In the genomic region with DNA sequence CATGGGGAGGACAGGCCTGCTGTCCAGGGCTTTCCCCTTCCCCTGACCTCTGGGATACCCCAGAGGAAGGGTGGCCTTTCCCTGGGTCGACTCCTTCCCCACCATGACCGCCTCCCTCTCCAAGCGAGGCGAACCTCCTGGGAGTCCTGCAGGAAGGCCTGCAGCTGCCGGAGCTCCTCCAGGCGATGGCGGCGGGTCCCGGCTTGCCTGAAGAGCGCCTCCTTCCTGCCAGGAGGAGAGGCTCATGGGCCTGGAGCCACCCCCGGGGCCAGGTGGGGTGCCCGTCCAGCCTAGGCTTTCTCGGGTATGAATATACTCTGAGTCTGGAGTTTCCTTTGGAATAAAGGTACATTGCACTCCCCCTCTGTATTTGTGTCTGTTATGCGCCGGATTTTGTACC, we compare ENCODE assay signal across 2 cellular contexts.
TF ChIP-seq lines count a peak whose summit lies in the region.

No MANE protein-coding gene starts in this region.

TF ChIP-seq in HepG2, 621 proteins besides CTCF, POLR2A, EP300 and RAD21:
- TF ChIP-seq ZNF7 (CRISPR knock-in tag; IDR thresholded peaks at IDR 0.05) = no peak
- no peak for TF ChIP-seq ZHX1 (CRISPR knock-in tag; IDR thresholded peaks at IDR 0.05; ENCODE audit: low read depth)
- no peak for TF ChIP-seq ZSCAN25 (CRISPR knock-in tag; IDR thresholded peaks at IDR 0.05)
- TF ChIP-seq HNRNPUL1 (IDR thresholded peaks at IDR 0.05; ENCODE audit: low read depth, low read length) = no peak
- no peak for TF ChIP-seq FOXK2 (IDR thresholded peaks at IDR 0.05)

TF ChIP-seq in WTC11, 78 proteins besides CTCF, POLR2A, EP300 and RAD21:
- TF ChIP-seq NFYB (CRISPR knock-in tag; conservative IDR thresholded peaks at IDR 0.05; ENCODE audit: low read depth) = no peak
- TF ChIP-seq ZNF263 (CRISPR knock-in tag; IDR thresholded peaks at IDR 0.05; ENCODE audit: low read depth) = no peak
- TF ChIP-seq, protein P1, sequence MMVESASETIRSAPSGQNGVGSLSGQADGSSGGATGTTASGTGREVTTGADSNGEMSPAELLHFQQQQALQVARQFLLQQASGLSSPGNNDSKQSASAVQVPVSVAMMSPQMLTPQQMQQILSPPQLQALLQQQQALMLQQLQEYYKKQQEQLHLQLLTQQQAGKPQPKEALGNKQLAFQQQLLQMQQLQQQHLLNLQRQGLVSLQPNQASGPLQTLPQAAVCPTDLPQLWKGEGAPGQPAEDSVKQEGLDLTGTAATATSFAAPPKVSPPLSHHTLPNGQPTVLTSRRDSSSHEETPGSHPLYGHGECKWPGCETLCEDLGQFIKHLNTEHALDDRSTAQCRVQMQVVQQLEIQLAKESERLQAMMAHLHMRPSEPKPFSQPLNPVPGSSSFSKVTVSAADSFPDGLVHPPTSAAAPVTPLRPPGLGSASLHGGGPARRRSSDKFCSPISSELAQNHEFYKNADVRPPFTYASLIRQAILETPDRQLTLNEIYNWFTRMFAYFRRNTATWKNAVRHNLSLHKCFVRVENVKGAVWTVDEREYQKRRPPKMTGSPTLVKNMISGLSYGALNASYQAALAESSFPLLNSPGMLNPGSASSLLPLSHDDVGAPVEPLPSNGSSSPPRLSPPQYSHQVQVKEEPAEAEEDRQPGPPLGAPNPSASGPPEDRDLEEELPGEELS (CRISPR knock-in tag; IDR thresholded peaks at IDR 0.05) = no peak
- TF ChIP-seq ZNF219 (CRISPR knock-in tag; IDR thresholded peaks at IDR 0.05; ENCODE audit: borderline replicate concordance) = no peak
- TF ChIP-seq EMX1 (CRISPR knock-in tag; IDR thresholded peaks at IDR 0.05) = no peak
- no peak for TF ChIP-seq FOXK1 (CRISPR knock-in tag; IDR thresholded peaks at IDR 0.05)
- TF ChIP-seq, protein P2, sequence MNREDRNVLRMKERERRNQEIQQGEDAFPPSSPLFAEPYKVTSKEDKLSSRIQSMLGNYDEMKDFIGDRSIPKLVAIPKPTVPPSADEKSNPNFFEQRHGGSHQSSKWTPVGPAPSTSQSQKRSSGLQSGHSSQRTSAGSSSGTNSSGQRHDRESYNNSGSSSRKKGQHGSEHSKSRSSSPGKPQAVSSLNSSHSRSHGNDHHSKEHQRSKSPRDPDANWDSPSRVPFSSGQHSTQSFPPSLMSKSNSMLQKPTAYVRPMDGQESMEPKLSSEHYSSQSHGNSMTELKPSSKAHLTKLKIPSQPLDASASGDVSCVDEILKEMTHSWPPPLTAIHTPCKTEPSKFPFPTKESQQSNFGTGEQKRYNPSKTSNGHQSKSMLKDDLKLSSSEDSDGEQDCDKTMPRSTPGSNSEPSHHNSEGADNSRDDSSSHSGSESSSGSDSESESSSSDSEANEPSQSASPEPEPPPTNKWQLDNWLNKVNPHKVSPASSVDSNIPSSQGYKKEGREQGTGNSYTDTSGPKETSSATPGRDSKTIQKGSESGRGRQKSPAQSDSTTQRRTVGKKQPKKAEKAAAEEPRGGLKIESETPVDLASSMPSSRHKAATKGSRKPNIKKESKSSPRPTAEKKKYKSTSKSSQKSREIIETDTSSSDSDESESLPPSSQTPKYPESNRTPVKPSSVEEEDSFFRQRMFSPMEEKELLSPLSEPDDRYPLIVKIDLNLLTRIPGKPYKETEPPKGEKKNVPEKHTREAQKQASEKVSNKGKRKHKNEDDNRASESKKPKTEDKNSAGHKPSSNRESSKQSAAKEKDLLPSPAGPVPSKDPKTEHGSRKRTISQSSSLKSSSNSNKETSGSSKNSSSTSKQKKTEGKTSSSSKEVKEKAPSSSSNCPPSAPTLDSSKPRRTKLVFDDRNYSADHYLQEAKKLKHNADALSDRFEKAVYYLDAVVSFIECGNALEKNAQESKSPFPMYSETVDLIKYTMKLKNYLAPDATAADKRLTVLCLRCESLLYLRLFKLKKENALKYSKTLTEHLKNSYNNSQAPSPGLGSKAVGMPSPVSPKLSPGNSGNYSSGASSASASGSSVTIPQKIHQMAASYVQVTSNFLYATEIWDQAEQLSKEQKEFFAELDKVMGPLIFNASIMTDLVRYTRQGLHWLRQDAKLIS (CRISPR knock-in tag; IDR thresholded peaks at IDR 0.05; ENCODE audit: borderline replicate concordance) = no peak
- no peak for TF ChIP-seq E2F5 (CRISPR knock-in tag; IDR thresholded peaks at IDR 0.05)
- TF ChIP-seq CREB1 (CRISPR knock-in tag; IDR thresholded peaks at IDR 0.05) = no peak
- no peak for TF ChIP-seq ZBTB21 (CRISPR knock-in tag; IDR thresholded peaks at IDR 0.05; ENCODE audit: borderline replicate concordance)
- TF ChIP-seq USF1 (CRISPR knock-in tag; IDR thresholded peaks at IDR 0.05) = no peak
- TF ChIP-seq, protein P3, sequence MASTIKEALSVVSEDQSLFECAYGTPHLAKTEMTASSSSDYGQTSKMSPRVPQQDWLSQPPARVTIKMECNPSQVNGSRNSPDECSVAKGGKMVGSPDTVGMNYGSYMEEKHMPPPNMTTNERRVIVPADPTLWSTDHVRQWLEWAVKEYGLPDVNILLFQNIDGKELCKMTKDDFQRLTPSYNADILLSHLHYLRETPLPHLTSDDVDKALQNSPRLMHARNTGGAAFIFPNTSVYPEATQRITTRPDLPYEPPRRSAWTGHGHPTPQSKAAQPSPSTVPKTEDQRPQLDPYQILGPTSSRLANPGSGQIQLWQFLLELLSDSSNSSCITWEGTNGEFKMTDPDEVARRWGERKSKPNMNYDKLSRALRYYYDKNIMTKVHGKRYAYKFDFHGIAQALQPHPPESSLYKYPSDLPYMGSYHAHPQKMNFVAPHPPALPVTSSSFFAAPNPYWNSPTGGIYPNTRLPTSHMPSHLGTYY (CRISPR knock-in tag; IDR thresholded peaks at IDR 0.05) = no peak
- TF ChIP-seq, protein P4, sequence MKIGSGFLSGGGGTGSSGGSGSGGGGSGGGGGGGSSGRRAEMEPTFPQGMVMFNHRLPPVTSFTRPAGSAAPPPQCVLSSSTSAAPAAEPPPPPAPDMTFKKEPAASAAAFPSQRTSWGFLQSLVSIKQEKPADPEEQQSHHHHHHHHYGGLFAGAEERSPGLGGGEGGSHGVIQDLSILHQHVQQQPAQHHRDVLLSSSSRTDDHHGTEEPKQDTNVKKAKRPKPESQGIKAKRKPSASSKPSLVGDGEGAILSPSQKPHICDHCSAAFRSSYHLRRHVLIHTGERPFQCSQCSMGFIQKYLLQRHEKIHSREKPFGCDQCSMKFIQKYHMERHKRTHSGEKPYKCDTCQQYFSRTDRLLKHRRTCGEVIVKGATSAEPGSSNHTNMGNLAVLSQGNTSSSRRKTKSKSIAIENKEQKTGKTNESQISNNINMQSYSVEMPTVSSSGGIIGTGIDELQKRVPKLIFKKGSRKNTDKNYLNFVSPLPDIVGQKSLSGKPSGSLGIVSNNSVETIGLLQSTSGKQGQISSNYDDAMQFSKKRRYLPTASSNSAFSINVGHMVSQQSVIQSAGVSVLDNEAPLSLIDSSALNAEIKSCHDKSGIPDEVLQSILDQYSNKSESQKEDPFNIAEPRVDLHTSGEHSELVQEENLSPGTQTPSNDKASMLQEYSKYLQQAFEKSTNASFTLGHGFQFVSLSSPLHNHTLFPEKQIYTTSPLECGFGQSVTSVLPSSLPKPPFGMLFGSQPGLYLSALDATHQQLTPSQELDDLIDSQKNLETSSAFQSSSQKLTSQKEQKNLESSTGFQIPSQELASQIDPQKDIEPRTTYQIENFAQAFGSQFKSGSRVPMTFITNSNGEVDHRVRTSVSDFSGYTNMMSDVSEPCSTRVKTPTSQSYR (CRISPR knock-in tag; IDR thresholded peaks at IDR 0.05) = no peak
- no peak for TF ChIP-seq JUN (CRISPR knock-in tag; IDR thresholded peaks at IDR 0.05)
- TF ChIP-seq ZNF396 (CRISPR knock-in tag; IDR thresholded peaks at IDR 0.05; ENCODE audit: borderline replicate concordance) = no peak
- no peak for TF ChIP-seq TEAD4 (CRISPR knock-in tag; IDR thresholded peaks at IDR 0.05)
- no peak for TF ChIP-seq ARID4B (CRISPR knock-in tag; IDR thresholded peaks at IDR 0.05; ENCODE audit: borderline replicate concordance)
- TF ChIP-seq MYBL2 (CRISPR knock-in tag; IDR thresholded peaks at IDR 0.05) = no peak
- TF ChIP-seq CBFB (CRISPR knock-in tag; IDR thresholded peaks at IDR 0.05; ENCODE audit: low read depth) = no peak
- no peak for TF ChIP-seq PREB (CRISPR knock-in tag; IDR thresholded peaks at IDR 0.05; ENCODE audit: borderline replicate concordance)
TF ChIP-seq in WTC11: peak in this region for 0.
